In the genomic region with DNA sequence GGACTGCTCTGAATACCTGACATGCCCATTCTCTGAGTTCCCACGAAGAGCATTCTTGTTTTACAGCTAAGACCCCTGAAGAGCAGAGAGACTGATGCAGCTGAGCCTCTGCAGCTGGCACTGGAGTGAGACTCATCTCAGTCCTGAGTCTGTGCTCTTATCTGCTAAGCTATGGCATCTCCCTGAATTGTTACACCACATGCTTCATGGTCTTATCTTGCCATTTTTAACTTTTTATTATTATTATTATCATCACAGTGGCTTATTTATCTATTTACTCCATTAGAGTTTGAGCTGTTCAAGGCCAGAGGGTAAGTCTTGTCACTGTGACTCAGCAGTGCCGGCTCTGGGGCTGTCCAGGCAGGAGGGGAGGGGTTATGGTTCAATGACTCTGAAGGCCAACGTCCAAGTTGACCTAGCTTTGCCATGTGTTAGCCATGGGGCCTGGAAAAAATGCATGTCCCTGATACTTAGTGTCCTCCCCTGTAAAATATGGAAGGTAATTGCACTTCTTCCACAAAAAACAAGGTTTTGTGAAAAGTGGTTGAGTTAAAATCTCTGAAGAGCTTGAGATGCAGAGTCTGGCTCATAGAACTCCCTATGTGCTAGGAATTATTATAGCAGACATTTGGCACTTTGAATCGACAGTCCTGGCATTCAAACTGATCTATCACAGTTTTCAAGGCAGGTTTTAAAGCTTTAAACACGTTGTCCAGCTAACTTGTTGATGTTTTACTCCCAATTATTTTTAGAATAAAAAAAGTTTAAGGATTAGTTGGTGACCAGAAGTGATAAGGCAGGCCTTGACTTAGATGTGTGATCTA, we compare ENCODE assay signal across 10 cellular contexts.
DNase-seq lines count a peak whose midpoint lies in the region; ATAC-seq and TF ChIP-seq lines count a peak whose summit lies in the region.
"Had no signal": no experiment of that assay in that cellular context is flagged by ENCODE, and none has a peak within 500 bp of the region (broad histone marks: within the 10 kb centered on the region; RNA-seq: fewer than 3 reads in every experiment).

No MANE protein-coding gene starts in this region.

- H3K36me3 ChIP-seq in neural progenitor cell: no peaks in the 10 kb centered on the region

- peak; percentile 28 for DNase-seq in AG10803 (ENCODE audit: low read depth)
- peak; percentile 60 for DNase-seq in OCI-M1 (lab: John Stamatoyannopoulos, UW)
- DNase-seq in fibroblast of the aortic adventitia (ENCODE audit: low read depth): peak; percentile 45
- DNase-seq in neural progenitor cell (ENCODE audit: low spot score): peak; percentile 39
- DNase-seq in activated CD4-positive, alpha-beta T cell treated with anti-CD3 and anti-CD28 coated beads, Interleukin-2, amount 50 U/mL, for 4 hours: no peak
- DNase-seq in activated gamma-delta T cell treated with Interleukin-2 at 50 U/mL for 16 hours: no peak

- H3K27ac ChIP-seq in neural progenitor cell: no peak overlapping the region
- H3K27ac ChIP-seq: skin epidermis had no signal

- H4K20me1 ChIP-seq in neural progenitor cell (ENCODE audit: low read depth): no peaks in the 10 kb centered on the region

- H3K27ac Mint-ChIP-seq in neural progenitor cell: no peak overlapping the region
- H3K27ac Mint-ChIP-seq: stimulated activated memory B cell treated with anti-CD40 and anti-IgM and Interleukin-4, amounts not matched to agents 10 μg/mL and 1 μg/mL and 100 μg/mL, for 72 hours had no signal

- H3K9ac ChIP-seq in neural progenitor cell: no peak overlapping the region

- peak overlapping the region; percentile 74 for H2AFZ ChIP-seq in neural progenitor cell (replicated peaks)

- no peak overlapping the region for H3K4me2 ChIP-seq in neural progenitor cell

- H3K36me3 Mint-ChIP-seq in neural progenitor cell: no peaks in the 10 kb centered on the region
- H3K36me3 Mint-ChIP-seq: stimulated activated memory B cell treated with anti-CD40 and anti-IgM and Interleukin-4, amounts not matched to agents 10 μg/mL and 1 μg/mL and 100 μg/mL, for 72 hours had no signal

- H3K4me1 Mint-ChIP-seq in neural progenitor cell: peaks cover 20% of the 10 kb centered on the region

- H3K4me3 ChIP-seq in AG10803 (ENCODE audit: low read length) (no peak overlapping the region), fibroblast of the aortic adventitia (ENCODE audit: low read depth, low read length) (no peak overlapping the region), neural progenitor cell (no peak overlapping the region)
- H3K4me3 ChIP-seq: skin epidermis had no signal

- no peak overlapping the region for H3K4me3 Mint-ChIP-seq in neural progenitor cell
- H3K4me3 Mint-ChIP-seq: stimulated activated memory B cell treated with anti-CD40 and anti-IgM and Interleukin-4, amounts not matched to agents 10 μg/mL and 1 μg/mL and 100 μg/mL, for 72 hours had no signal

- H3F3A ChIP-seq in neural progenitor cell (ENCODE audit: low read depth): peaks cover 7% of the 10 kb centered on the region

- no peaks in the 10 kb centered on the region for H3K9me3 ChIP-seq in neural progenitor cell (ENCODE audit: low read depth)

- peaks cover 18% of the 10 kb centered on the region for H3K4me1 ChIP-seq in neural progenitor cell

- H3K27me3 Mint-ChIP-seq in neural progenitor cell (ENCODE audit: insufficient read depth, low read depth): peaks cover 5% of the 10 kb centered on the region
- H3K27me3 Mint-ChIP-seq: stimulated activated memory B cell treated with anti-CD40 and anti-IgM and Interleukin-4, amounts not matched to agents 10 μg/mL and 1 μg/mL and 100 μg/mL, for 72 hours had no signal

- no peaks in the 10 kb centered on the region for H3K27me3 ChIP-seq in neural progenitor cell

- no peaks in the 10 kb centered on the region for H3K79me2 ChIP-seq in neural progenitor cell (ENCODE audit: low read depth)

- H3K9me3 Mint-ChIP-seq in neural progenitor cell: no peaks in the 10 kb centered on the region
- H3K9me3 Mint-ChIP-seq: stimulated activated memory B cell treated with anti-CD40 and anti-IgM and Interleukin-4, amounts not matched to agents 10 μg/mL and 1 μg/mL and 100 μg/mL, for 72 hours had no signal

- no peak for TF ChIP-seq CTCF in AG10803 (conservative IDR thresholded peaks at IDR 0.05; ENCODE audit: low read length)
- no peak for TF ChIP-seq CTCF in fibroblast of the aortic adventitia (IDR thresholded peaks at IDR 0.05; ENCODE audit: insufficient read depth, low read length)
- no peak for TF ChIP-seq CTCF in neural progenitor cell (IDR thresholded peaks at IDR 0.05)

- ATAC-seq in GM19455 (IDR thresholded peaks at IDR 0.05; ENCODE audit: unreplicated experiment) (no peak), GM18909 (IDR thresholded peaks at IDR 0.05; ENCODE audit: poor library complexity, unreplicated experiment) (no peak)
- ATAC-seq: stimulated activated memory B cell treated with anti-CD40 and anti-IgM and Interleukin-4, amounts not matched to agents 10 μg/mL and 1 μg/mL and 100 μg/mL, for 72 hours had no signal

Comparison
In these comparisons a context has a peak if more than half of its experiments do, and no peak if none do; other contexts are left out.
1. DNase-seq: peak in AG10803 (single experiment), OCI-M1 (single experiment), fibroblast of the aortic adventitia (single experiment) and neural progenitor cell (single experiment); none in activated CD4-positive, alpha-beta T cell treated with anti-CD3 and anti-CD28 coated beads, Interleukin-2, amount 50 U/mL, for 4 hours (0 of 2) and activated gamma-delta T cell treated with Interleukin-2 at 50 U/mL for 16 hours (single experiment).